In the genomic region with DNA sequence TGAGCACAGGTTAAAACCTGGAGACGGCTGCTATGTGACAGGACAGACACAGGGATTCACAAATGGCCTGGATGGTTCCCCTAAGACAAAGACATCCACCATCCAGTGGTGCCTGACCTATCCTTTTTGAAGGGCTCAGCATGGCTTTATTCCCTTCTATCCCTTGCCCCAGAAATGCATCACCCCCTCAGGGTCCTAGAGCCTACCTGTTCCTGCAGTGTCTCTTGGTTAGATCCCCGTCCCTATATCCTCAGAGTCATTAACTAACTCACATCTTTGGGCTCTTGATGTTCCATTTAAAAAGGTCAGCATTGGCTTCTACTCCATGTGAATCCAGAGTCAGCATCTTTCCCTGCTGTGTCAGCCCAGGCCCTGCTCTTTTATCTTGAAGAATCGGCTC, we compare ENCODE assay signal across 19 cellular contexts. TPM values are rescaled to one million over a fixed set of nuclear protein-coding genes. Genes with fewer than 3 reads are reported as not detected.
DNase-seq lines count a peak whose midpoint lies in the region; ATAC-seq and TF ChIP-seq lines count a peak whose summit lies in the region.
"Had no signal": no experiment of that assay in that cellular context is flagged by ENCODE, and none has a peak within 500 bp of the region (broad histone marks: within the 10 kb centered on the region; RNA-seq: fewer than 3 reads in every experiment).

No MANE protein-coding gene starts in this region.

- H3K4me3 ChIP-seq in HEK293 (ENCODE audit: low read depth, low read length), result no peak overlapping the region
- no peak overlapping the region for H3K4me3 ChIP-seq in brain microvascular endothelial cell (ENCODE audit: low read depth, low read length)
- H3K4me3 ChIP-seq: colonic mucosa, sigmoid colon, upper lobe of right lung had no signal

- H3K4me3 Mint-ChIP-seq in CD14-positive monocyte (no peak overlapping the region), neural crest cell (no peak overlapping the region)
- no peak overlapping the region for H3K4me3 Mint-ChIP-seq in activated T-cell treated with anti-CD3 and anti-CD28 coated beads, Interleukin-2, amount 50 U/mL, for 72 hours
- H3K4me3 Mint-ChIP-seq in activated CD4-positive, alpha-beta T cell treated with anti-CD3 and anti-CD28 coated beads, Interleukin-2, amount 10 ng/mL, durations not matched to agents 24 days and 14 days, result no peak overlapping the region
- H3K4me3 Mint-ChIP-seq: activated CD4-positive, alpha-beta memory T cell treated with anti-CD3 and anti-CD28 coated beads for 36 hours; activated T-helper 1 cell treated with anti-CD3 and anti-CD28 coated beads, Interleukin-12 subunit alpha, Interleukin-12 subunit beta, Interleukin-2, Interleukin-4 antibody, amounts not matched to agents 30 ng/mL and 10 ng/mL and 1 ng/mL, durations not matched to agents 14 hours and 24 hours and 36 hours; nephron progenitor cell; stimulated activated naive B cell treated with anti-CD40 and anti-IgM and Interleukin-4, amounts not matched to agents 10 μg/mL and 1 μg/mL and 100 μg/mL, for 72 hours had no signal

- no peaks in the 10 kb centered on the region for H3K27me3 ChIP-seq in brain microvascular endothelial cell (replicated peaks)
- H3K27me3 ChIP-seq: BE2C, colonic mucosa, sigmoid colon, upper lobe of right lung had no signal

- no peak for TF ChIP-seq CTCF in CD14-positive monocyte (IDR thresholded peaks at IDR 0.05)
- TF ChIP-seq CTCF in HEK293 (tag by site-specific recombination; IDR thresholded peaks at IDR 0.05), result no peak
- no peak for TF ChIP-seq CTCF in brain microvascular endothelial cell (IDR thresholded peaks at IDR 0.05; ENCODE audit: low read depth, low read length, missing control alignments)
- TF ChIP-seq CTCF in neural crest cell (conservative IDR thresholded peaks at IDR 0.05), result no peak

- in situ Hi-C loops in brain microvascular endothelial cell (cut with HindIII; ENCODE audit: low pct_ligation_motif_present, low sequenced_read_pairs), result no loop called here

- peaks cover 37% of the 10 kb centered on the region for H3K4me1 Mint-ChIP-seq in CD14-positive monocyte
- peaks cover 5% of the 10 kb centered on the region for H3K4me1 Mint-ChIP-seq in neural crest cell
- no peaks in the 10 kb centered on the region for H3K4me1 Mint-ChIP-seq in activated T-cell treated with anti-CD3 and anti-CD28 coated beads, Interleukin-2, amount 50 U/mL, for 72 hours (ENCODE audit: low read depth)
- no peaks in the 10 kb centered on the region for H3K4me1 Mint-ChIP-seq in activated CD4-positive, alpha-beta T cell treated with anti-CD3 and anti-CD28 coated beads, Interleukin-2, amount 10 ng/mL, durations not matched to agents 24 days and 14 days
- H3K4me1 Mint-ChIP-seq: stimulated activated naive B cell treated with anti-CD40 and anti-IgM and Interleukin-4, amounts not matched to agents 10 μg/mL and 1 μg/mL and 100 μg/mL, for 72 hours had no signal

- POLR2A ChIA-PET in HEK293 (lab: Yijun Ruan, JAX), result interaction anchor here (2.6 kb wide), 1 partner anchor 22 kb away, joined by 14 read pairs; a partner anchor contains a TSS

- H3K36me3 Mint-ChIP-seq in CD14-positive monocyte, result no peaks in the 10 kb centered on the region
- H3K36me3 Mint-ChIP-seq in neural crest cell (ENCODE audit: low read depth), result no peaks in the 10 kb centered on the region
- no peaks in the 10 kb centered on the region for H3K36me3 Mint-ChIP-seq in activated T-cell treated with anti-CD3 and anti-CD28 coated beads, Interleukin-2, amount 50 U/mL, for 72 hours (ENCODE audit: insufficient read depth in 2 of 2)
- no peaks in the 10 kb centered on the region for H3K36me3 Mint-ChIP-seq in activated CD4-positive, alpha-beta T cell treated with anti-CD3 and anti-CD28 coated beads, Interleukin-2, amount 10 ng/mL, durations not matched to agents 24 days and 14 days (ENCODE audit: low read depth)
- H3K36me3 Mint-ChIP-seq: activated CD4-positive, alpha-beta memory T cell treated with anti-CD3 and anti-CD28 coated beads for 36 hours; stimulated activated naive B cell treated with anti-CD40 and anti-IgM and Interleukin-4, amounts not matched to agents 10 μg/mL and 1 μg/mL and 100 μg/mL, for 72 hours had no signal

- no peaks in the 10 kb centered on the region for H3K4me1 ChIP-seq in HEK293 (ENCODE audit: control insufficient read depth, insufficient read depth, low read length)
- H3K4me1 ChIP-seq: BE2C, colonic mucosa, upper lobe of right lung had no signal

- CTCF ChIA-PET in HEK293 (lab: Yijun Ruan, JAX), result interaction anchor here (0.9 to 1.1 kb wide), 3 partner anchors 54 to 208 kb away, joined by 3 to 6 read pairs (median 3); no protein-coding TSS in a partner anchor

- peaks cover 0 to 2% (median 0%) of the 10 kb centered on the region in 3 donors for H3K27me3 Mint-ChIP-seq in CD14-positive monocyte (ENCODE audit: low read depth in 3 of 3)
- no peaks in the 10 kb centered on the region for H3K27me3 Mint-ChIP-seq in neural crest cell (ENCODE audit: low read depth)
- no peaks in the 10 kb centered on the region for H3K27me3 Mint-ChIP-seq in activated T-cell treated with anti-CD3 and anti-CD28 coated beads, Interleukin-2, amount 50 U/mL, for 72 hours (ENCODE audit: low read depth)
- H3K27me3 Mint-ChIP-seq in activated CD4-positive, alpha-beta T cell treated with anti-CD3 and anti-CD28 coated beads, Interleukin-2, amount 10 ng/mL, durations not matched to agents 24 days and 14 days, result peaks cover 5% of the 10 kb centered on the region
- H3K27me3 Mint-ChIP-seq: stimulated activated naive B cell treated with anti-CD40 and anti-IgM and Interleukin-4, amounts not matched to agents 10 μg/mL and 1 μg/mL and 100 μg/mL, for 72 hours had no signal

- peak overlapping the region in 4 of 7 donors; percentile 64 to 81 (median 65) for H3K27ac Mint-ChIP-seq in CD14-positive monocyte
- peak overlapping the region; percentile 9 for H3K27ac Mint-ChIP-seq in neural crest cell (ENCODE audit: unreplicated experiment)
- H3K27ac Mint-ChIP-seq in activated T-cell treated with anti-CD3 and anti-CD28 coated beads, Interleukin-2, amount 50 U/mL, for 72 hours, result no peak overlapping the region
- no peak overlapping the region for H3K27ac Mint-ChIP-seq in activated CD4-positive, alpha-beta T cell treated with anti-CD3 and anti-CD28 coated beads, Interleukin-2, amount 10 ng/mL, durations not matched to agents 24 days and 14 days
- H3K27ac Mint-ChIP-seq: activated CD4-positive, alpha-beta memory T cell treated with anti-CD3 and anti-CD28 coated beads for 36 hours; activated T-helper 1 cell treated with anti-CD3 and anti-CD28 coated beads, Interleukin-12 subunit alpha, Interleukin-12 subunit beta, Interleukin-2, Interleukin-4 antibody, amounts not matched to agents 30 ng/mL and 10 ng/mL and 1 ng/mL, durations not matched to agents 14 hours and 24 hours and 36 hours; nephron progenitor cell; stimulated activated naive B cell treated with anti-CD40 and anti-IgM and Interleukin-4, amounts not matched to agents 10 μg/mL and 1 μg/mL and 100 μg/mL, for 72 hours had no signal

- no peak for DNase-seq in CD14-positive monocyte (ENCODE audit: low spot score)
- no peak for DNase-seq in brain microvascular endothelial cell
- no peak for DNase-seq in neural crest cell (ENCODE audit: low read depth, low spot score)
- DNase-seq in stimulated activated CD8-positive, alpha-beta memory T cell treated with anti-CD3 and anti-CD28 coated beads, Interleukin-4, amount 100 ng/mL, for 48 hours, result no peak
- DNase-seq in activated T-cell treated with anti-CD3 and anti-CD28 coated beads, Interleukin-2, amount 50 U/mL, for 72 hours, result no peak
- no peak for DNase-seq in activated CD4-positive, alpha-beta T cell treated with anti-CD3 and anti-CD28 coated beads, Interleukin-2, amount 10 ng/mL, durations not matched to agents 24 days and 14 days
- DNase-seq: activated CD4-positive, alpha-beta memory T cell treated with anti-CD3 and anti-CD28 coated beads for 36 hours; BE2C; colonic mucosa; DMS 273 treated with DMSO at 0.1 percent for 48 hours; NCI-H1105 treated with DMSO at 0.1 percent for 48 hours; nephron progenitor cell; NK-92 treated with Interleukin-12 subunit alpha and Interleukin-12 subunit beta, amount 100 ng/mL, for 24 hours; sigmoid colon; stimulated activated naive B cell treated with anti-CD40 and anti-IgM and Interleukin-4, amounts not matched to agents 10 μg/mL and 1 μg/mL and 100 μg/mL, for 72 hours; upper lobe of right lung had no signal

- ATAC-seq in activated T-cell treated with anti-CD3 and anti-CD28 coated beads, Interleukin-2, amount 50 U/mL, for 72 hours (replicated peaks in 1 of 2), result no peak
- no peak for ATAC-seq in HG03342 (IDR thresholded peaks at IDR 0.05; ENCODE audit: unreplicated experiment)
- ATAC-seq: stimulated activated naive B cell treated with anti-CD40 and anti-IgM and Interleukin-4, amounts not matched to agents 10 μg/mL and 1 μg/mL and 100 μg/mL, for 72 hours; upper lobe of right lung had no signal

- H3K9me3 Mint-ChIP-seq in CD14-positive monocyte (no peaks in the 10 kb centered on the region), neural crest cell (no peaks in the 10 kb centered on the region)
- no peaks in the 10 kb centered on the region for H3K9me3 Mint-ChIP-seq in activated T-cell treated with anti-CD3 and anti-CD28 coated beads, Interleukin-2, amount 50 U/mL, for 72 hours
- no peaks in the 10 kb centered on the region for H3K9me3 Mint-ChIP-seq in activated CD4-positive, alpha-beta T cell treated with anti-CD3 and anti-CD28 coated beads, Interleukin-2, amount 10 ng/mL, durations not matched to agents 24 days and 14 days
- H3K9me3 Mint-ChIP-seq: activated CD4-positive, alpha-beta memory T cell treated with anti-CD3 and anti-CD28 coated beads for 36 hours; activated T-helper 1 cell treated with anti-CD3 and anti-CD28 coated beads, Interleukin-12 subunit alpha, Interleukin-12 subunit beta, Interleukin-2, Interleukin-4 antibody, amounts not matched to agents 30 ng/mL and 10 ng/mL and 1 ng/mL, durations not matched to agents 14 hours and 24 hours and 36 hours; nephron progenitor cell; stimulated activated naive B cell treated with anti-CD40 and anti-IgM and Interleukin-4, amounts not matched to agents 10 μg/mL and 1 μg/mL and 100 μg/mL, for 72 hours had no signal

- intact Hi-C loops in CD14-positive monocyte (cut with micrococcal nuclease), result no loop called here
- intact Hi-C loops in activated CD4-positive, alpha-beta T cell treated with anti-CD3 and anti-CD28 coated beads, Interleukin-2, amount 10 ng/mL, durations not matched to agents 24 days and 14 days (cut with micrococcal nuclease), result no loop called here

- H3K27ac ChIP-seq in HEK293 (ENCODE audit: extremely low read depth, low read depth, low read length) (no peak overlapping the region), brain microvascular endothelial cell (peak overlapping the region; percentile 21)
- H3K27ac ChIP-seq: colonic mucosa, sigmoid colon, upper lobe of right lung had no signal

- H3K36me3 ChIP-seq in HEK293 (ENCODE audit: control insufficient read depth in 2 of 2, insufficient read depth in 1 of 2, low read length in 2 of 2) (no peaks in the 10 kb centered on the region), brain microvascular endothelial cell (replicated peaks) (no peaks in the 10 kb centered on the region)
- H3K36me3 ChIP-seq: BE2C, colonic mucosa, sigmoid colon, upper lobe of right lung had no signal

- H3K9me3 ChIP-seq in HEK293 (ENCODE audit: control insufficient read depth, insufficient read depth, low read depth, low read length), result no peaks in the 10 kb centered on the region
- H3K9me3 ChIP-seq: BE2C, colonic mucosa, sigmoid colon, upper lobe of right lung had no signal

RNA-seq across cellular contexts. Expression of a gene that starts 22.0 kb away (rescaled TPM):
- polyA plus RNA-seq in CD14-positive monocyte, result 100 to 1,000 TPM; 225 to 245 TPM
- 197 and 212 TPM in 2 replicates for total RNA-seq in neural crest cell
- total RNA-seq in activated T-cell treated with anti-CD3 and anti-CD28 coated beads, Interleukin-2, amount 50 U/mL, for 72 hours, result 100 to 1,000 TPM; 158 to 176 TPM
- total RNA-seq in activated CD4-positive, alpha-beta T cell treated with anti-CD3 and anti-CD28 coated beads, Interleukin-2, amount 10 ng/mL, durations not matched to agents 24 days and 14 days, result 177 and 199 TPM in 2 replicates

Comparison
In these comparisons a context has a peak if more than half of its experiments do, and no peak if none do; other contexts are left out.
1. H3K27ac Mint-ChIP-seq: peak in CD14-positive monocyte (4 of 7) and neural crest cell (single experiment); none in activated T-cell treated with anti-CD3 and anti-CD28 coated beads, Interleukin-2, amount 50 U/mL, for 72 hours (single experiment) and activated CD4-positive, alpha-beta T cell treated with anti-CD3 and anti-CD28 coated beads, Interleukin-2, amount 10 ng/mL, durations not matched to agents 24 days and 14 days (single experiment).